19 cellular contexts compared by ENCODE assay signal in the genomic region with DNA sequence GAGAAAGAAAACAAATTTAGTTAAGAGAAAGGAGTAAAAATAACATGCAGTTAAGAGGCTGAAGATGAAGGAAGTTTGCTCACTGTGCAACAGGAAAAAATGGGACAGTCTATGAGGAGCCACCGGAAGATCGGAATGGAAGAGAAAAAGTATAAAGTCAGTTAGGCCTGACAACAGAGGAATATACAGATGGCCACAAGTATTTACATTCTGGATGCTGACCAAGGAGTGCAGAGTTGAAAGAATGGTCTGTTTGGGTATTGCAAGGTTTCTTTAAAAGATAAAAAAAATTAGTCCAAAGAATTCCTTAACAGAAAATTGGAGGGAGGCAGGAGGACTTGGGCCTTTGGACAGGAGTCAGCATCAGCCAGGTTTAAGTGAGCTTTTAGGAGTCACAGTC.
"Had no signal": no experiment of that assay in that cellular context is flagged by ENCODE, and none has a peak within 500 bp of the region (broad histone marks: within the 10 kb centered on the region; RNA-seq: fewer than 3 reads in every experiment).

No MANE protein-coding gene starts in this region.

- DNase-seq: activated CD4-positive, alpha-beta T cell treated with anti-CD3 and anti-CD28 coated beads, Interleukin-2, amount 50 U/mL, for 48 hours; activated T-cell treated with anti-CD3 and anti-CD28 coated beads for 4 hours; amygdala; brain microvascular endothelial cell; central memory CD4-positive, alpha-beta T cell; cortex of kidney; foreskin melanocyte; glutamatergic neuron; hypothalamus; mammary epithelial cell; occipital lobe; transverse colon had no signal

- H3K36me3 Mint-ChIP-seq: activated naive CD8-positive, alpha-beta T cell had no signal

- H3K4me3 ChIP-seq: right atrium auricular region, transverse colon, vagina had no signal

- H3K9me3 Mint-ChIP-seq: stimulated activated naive CD8-positive, alpha-beta T cell treated with anti-CD3 and anti-CD28 coated beads, Interleukin-15, Interleukin-2, amounts not matched to agents 100 ng/mL and 50 ng/mL, for 24 hours; T-helper 2 cell treated with Interferon-gamma antibody and Interleukin-4, amounts not matched to agents 5 μg/mL and 100 μg/mL, for 36 hours had no signal

- H3K27ac Mint-ChIP-seq: activated naive CD8-positive, alpha-beta T cell; stimulated activated naive CD8-positive, alpha-beta T cell treated with anti-CD3 and anti-CD28 coated beads, Interleukin-15, Interleukin-2, amounts not matched to agents 100 ng/mL and 50 ng/mL, for 24 hours; T-helper 2 cell treated with Interferon-gamma antibody and Interleukin-4, amounts not matched to agents 5 μg/mL and 100 μg/mL, for 36 hours had no signal

- H3K27me3 ChIP-seq: brain microvascular endothelial cell, right atrium auricular region, transverse colon, vagina had no signal

- H3K36me3 ChIP-seq: brain microvascular endothelial cell, right atrium auricular region, transverse colon, vagina had no signal

- H3K27ac ChIP-seq: brain microvascular endothelial cell, right atrium auricular region, vagina had no signal

- H3K4me3 Mint-ChIP-seq: activated naive CD8-positive, alpha-beta T cell; stimulated activated naive CD8-positive, alpha-beta T cell treated with anti-CD3 and anti-CD28 coated beads, Interleukin-15, Interleukin-2, amounts not matched to agents 100 ng/mL and 50 ng/mL, for 24 hours; T-helper 2 cell treated with Interferon-gamma antibody and Interleukin-4, amounts not matched to agents 5 μg/mL and 100 μg/mL, for 36 hours had no signal

- H3K9me3 ChIP-seq: right atrium auricular region, transverse colon, vagina had no signal

- FAIRE-seq: keratinocyte, TTC549 had no signal

- H3K27me3 Mint-ChIP-seq: activated naive CD8-positive, alpha-beta T cell; stimulated activated naive CD8-positive, alpha-beta T cell treated with anti-CD3 and anti-CD28 coated beads, Interleukin-15, Interleukin-2, amounts not matched to agents 100 ng/mL and 50 ng/mL, for 24 hours had no signal
